In the genomic region with DNA sequence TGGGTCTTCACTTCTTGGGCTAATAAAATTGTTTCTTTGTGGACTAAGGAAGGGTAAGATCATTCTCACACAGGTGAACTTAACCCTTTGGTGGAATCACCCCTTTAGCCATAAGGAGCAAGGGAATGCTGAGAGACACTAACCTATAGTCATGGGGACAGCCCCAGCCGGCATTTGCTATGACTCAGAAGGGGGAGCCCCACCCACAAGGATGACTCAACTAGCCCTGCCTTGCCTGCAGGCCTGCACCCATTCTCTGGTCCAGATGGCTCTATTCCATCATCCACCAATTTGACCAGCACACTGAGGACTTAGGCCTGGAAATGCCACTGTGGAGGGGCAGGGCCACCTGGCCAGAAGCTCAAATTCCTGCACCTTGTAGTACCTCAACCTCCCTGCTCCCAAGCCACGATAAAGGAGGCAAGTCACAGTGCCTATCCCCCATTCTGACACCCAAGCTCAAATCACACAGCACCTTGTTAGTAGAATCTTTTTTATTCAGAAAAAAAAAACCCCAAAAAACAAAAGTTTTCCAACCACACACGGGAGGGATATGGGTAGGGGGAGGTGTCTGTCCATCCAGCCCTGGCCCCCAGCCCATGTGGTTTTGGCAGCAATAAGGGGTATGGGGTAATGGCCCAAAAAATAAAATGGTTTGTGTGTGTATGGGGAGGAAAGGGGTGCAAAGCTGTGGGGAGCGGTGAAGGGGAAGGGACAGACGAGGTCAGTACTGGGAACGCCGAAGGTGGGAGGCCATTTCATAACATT, we compare ENCODE assay signal across 8 cellular contexts. TPM values are rescaled to one million over a fixed set of nuclear protein-coding genes. Genes with fewer than 3 reads are reported as not detected.
DNase-seq lines count a peak whose midpoint lies in the region; ATAC-seq and TF ChIP-seq lines count a peak whose summit lies in the region.

No MANE protein-coding gene starts in this region.

- CTCF ChIA-PET in CD4-positive, alpha-beta T cell (lab: Charles Lee) = interaction anchor here (0.7 to 2.3 kb wide), 2 partner anchors 22 to 42 kb away, joined by 3 to 7 read pairs; a partner anchor contains a TSS

- peak; percentile 31 to 75 (median 70) for DNase-seq in CD4-positive, alpha-beta T cell
- DNase-seq in T-helper 1 cell (peak; percentile 35 to 85 (median 58)), amniotic epithelial cell (ENCODE audit: low read depth) (peak; percentile 87), NCI-H524 treated with DMSO at 0.1 percent for 48 hours (lab: John Stamatoyannopoulos, UW) (no peak), NCI-H526 treated with DMSO at 0.1 percent for 48 hours (lab: John Stamatoyannopoulos, UW) (no peak)
- DNase-seq in stimulated activated CD4-positive, alpha-beta T cell treated with anti-CD3 and anti-CD28 coated beads, Interleukin-15, amount 100 ng/mL, for 1 hour (ENCODE audit: low read depth in 1 of 2, low spot score in 1 of 2) = peak; percentile 59 to 72

- no peaks in the 10 kb centered on the region for H3K27me3 Mint-ChIP-seq in CD4-positive, alpha-beta T cell

- POLR2A ChIA-PET in CD4-positive, alpha-beta T cell (lab: Charles Lee) = interaction anchor here (0.9 to 13.9 kb wide), 9 partner anchors 9 to 104 kb away, joined by 3 to 350 read pairs (median 5); a partner anchor contains a TSS

- intact Hi-C loops in CD4-positive, alpha-beta T cell (cut with DNase I, micrococcal nuclease) = loop anchor here (5.0 kb wide), 2 partner anchors 102 to 233 kb away; a partner anchor contains a TSS

- H3K9me3 ChIP-seq in CD4-positive, alpha-beta T cell (ENCODE audit: control insufficient read depth, low read length) = no peaks in the 10 kb centered on the region
- no peaks in the 10 kb centered on the region for H3K9me3 ChIP-seq in iPS-18a (ENCODE audit: control insufficient read depth, low read depth, low read length)

- peak overlapping the region; percentile 98 for H3K27ac ChIP-seq in CD4-positive, alpha-beta T cell (ENCODE audit: low read depth, low read length)
- H3K27ac ChIP-seq in iPS-18a (ENCODE audit: low read length) = peak overlapping the region; percentile 33

- H3K27me3 ChIP-seq in CD4-positive, alpha-beta T cell (ENCODE audit: control insufficient read depth, insufficient read depth, low read length) = no peaks in the 10 kb centered on the region
- no peaks in the 10 kb centered on the region for H3K27me3 ChIP-seq in iPS-18a (ENCODE audit: control insufficient read depth, insufficient read depth, low read length)

- no peak overlapping the region for H3K9ac ChIP-seq in iPS-18a (ENCODE audit: low read length)

- ATAC-seq in CD4-positive, alpha-beta T cell (ENCODE audit: poor library complexity) = peak; percentile 17
- peak; percentile 25 for ATAC-seq in HG03108 (IDR thresholded peaks at IDR 0.05; ENCODE audit: unreplicated experiment)

- TF ChIP-seq CTCF in CD4-positive, alpha-beta T cell (IDR thresholded peaks at IDR 0.05) = no peak

- H3K4me3 ChIP-seq in iPS-18a (ENCODE audit: low read length) = no peak overlapping the region

- peak overlapping the region; percentile 99 for H3K4me3 Mint-ChIP-seq in CD4-positive, alpha-beta T cell

- peaks cover 69% of the 10 kb centered on the region for H3K4me1 Mint-ChIP-seq in CD4-positive, alpha-beta T cell (ENCODE audit: low read depth)

- peaks cover 75% of the 10 kb centered on the region for H3K36me3 Mint-ChIP-seq in CD4-positive, alpha-beta T cell (ENCODE audit: low read depth)

- peak overlapping the region; percentile 90 for H3K27ac Mint-ChIP-seq in CD4-positive, alpha-beta T cell

- H3K36me3 ChIP-seq in iPS-18a (ENCODE audit: control insufficient read depth, low read depth, low read length) = peaks cover 44% of the 10 kb centered on the region

- no peaks in the 10 kb centered on the region for H3K9me3 Mint-ChIP-seq in CD4-positive, alpha-beta T cell

- H3K4me1 ChIP-seq in iPS-18a (ENCODE audit: control insufficient read depth, low read depth, low read length) = peaks cover 16% of the 10 kb centered on the region

RNA-seq across cellular contexts. Expression of a gene that starts 3.0 kb away (rescaled TPM):
- 100 to 1,000 TPM; 349 to 362 TPM for total RNA-seq in CD4-positive, alpha-beta T cell

RNA-seq across cellular contexts. Expression of a gene that starts 5.3 kb away (rescaled TPM):
- 10 to 100 TPM; 59.3 to 62.8 TPM for total RNA-seq in CD4-positive, alpha-beta T cell

RNA-seq across cellular contexts. Expression of a gene that starts 5.5 kb away (rescaled TPM):
- total RNA-seq in CD4-positive, alpha-beta T cell = 10 to 100 TPM; 20.8 to 21.9 TPM

RNA-seq across cellular contexts. Expression of a gene that starts 5.6 kb away (rescaled TPM):
- total RNA-seq in CD4-positive, alpha-beta T cell = 10 to 100 TPM; 17.2 to 20.5 TPM

RNA-seq across cellular contexts. Expression of a gene that starts 13.3 kb away (rescaled TPM):
- total RNA-seq in CD4-positive, alpha-beta T cell = not detected

Comparison
In these comparisons a context has a peak if more than half of its experiments do, and no peak if none do; other contexts are left out.
1. DNase-seq: peak in CD4-positive, alpha-beta T cell (10 of 10), T-helper 1 cell (5 of 5), amniotic epithelial cell (single experiment) and stimulated activated CD4-positive, alpha-beta T cell treated with anti-CD3 and anti-CD28 coated beads, Interleukin-15, amount 100 ng/mL, for 1 hour (2 of 2); none in NCI-H524 treated with DMSO at 0.1 percent for 48 hours (single experiment) and NCI-H526 treated with DMSO at 0.1 percent for 48 hours (single experiment).